In the genomic region with DNA sequence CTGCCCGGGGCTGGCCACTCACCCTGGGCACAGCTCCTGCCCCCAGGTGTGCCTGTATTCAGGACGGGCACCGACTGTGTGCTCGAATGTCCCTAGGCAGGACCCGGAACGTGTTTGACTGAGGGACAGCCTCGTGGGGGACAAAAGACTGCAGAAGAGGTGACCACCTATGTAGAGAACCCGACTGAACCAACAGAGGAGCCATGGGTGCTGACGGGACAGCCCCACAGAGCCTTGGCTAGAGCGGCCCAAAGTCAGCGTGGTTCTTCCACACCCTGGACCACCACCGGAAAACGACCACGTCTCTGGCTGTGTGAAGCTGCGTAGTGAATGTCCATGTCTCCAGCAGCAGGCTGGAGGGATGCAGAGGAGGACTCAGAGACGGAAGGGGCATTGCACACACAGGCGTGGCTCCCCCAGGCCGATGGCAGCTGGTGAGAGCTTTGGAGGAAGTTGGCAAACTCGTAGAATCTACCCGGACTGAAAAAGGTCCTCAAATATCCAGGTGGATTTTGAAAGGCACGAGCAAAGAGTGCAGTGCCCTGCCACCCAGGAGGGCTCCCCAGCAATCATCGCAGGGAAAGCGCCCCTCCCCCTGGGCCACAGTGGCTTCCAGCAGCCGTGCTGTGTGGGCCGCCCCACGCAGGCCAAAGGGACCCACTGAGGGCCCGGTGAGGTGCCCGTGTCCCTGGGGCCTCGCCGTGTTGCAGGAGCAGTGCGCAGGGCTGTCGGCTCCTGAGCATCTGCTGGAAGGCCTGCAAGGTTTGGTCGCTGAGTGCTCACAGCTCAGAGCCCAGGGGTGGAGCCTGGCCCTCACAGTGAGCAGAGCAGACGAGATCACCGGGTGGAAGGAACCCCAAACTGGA, we compare ENCODE assay signal across 22 cellular contexts. TPM values are rescaled to one million over a fixed set of nuclear protein-coding genes. Genes with fewer than 3 reads are reported as not detected.
A peak's percentile ranks its signal among the peaks of the same experiment; 100 is the strongest.
DNase-seq lines count a peak whose midpoint lies in the region; TF ChIP-seq lines count a peak whose summit lies in the region.
"Had no signal": no experiment of that assay in that cellular context is flagged by ENCODE, and none has a peak within 500 bp of the region (broad histone marks: within the 10 kb centered on the region; RNA-seq: fewer than 3 reads in every experiment).

No MANE protein-coding gene starts in this region.

- no peak for TF ChIP-seq CTCF in H9 (conservative IDR thresholded peaks at IDR 0.05)
- TF ChIP-seq CTCF in progenitor cell of endocrine pancreas (IDR thresholded peaks at IDR 0.05; ENCODE audit: unreplicated experiment) = no peak
- no peak for TF ChIP-seq CTCF in OCI-LY7 (conservative IDR thresholded peaks at IDR 0.05; ENCODE audit: low read length)

- H2AK5ac ChIP-seq in H9 (ENCODE audit: insufficient read length, low read length) = no peak overlapping the region

- POLR2A ChIA-PET in OCI-LY7 (lab: Charles Lee) = no interaction called here

- H3K23ac ChIP-seq in H9 (ENCODE audit: insufficient read length, low read depth, low read length) = no peak overlapping the region

- H2BK20ac ChIP-seq in H9 (ENCODE audit: low read depth, low read length, poor library complexity, severe bottlenecking) = no peak overlapping the region

- DNase-seq in activated naive CD4-positive, alpha-beta T cell treated with anti-CD3 and anti-CD28 coated beads for 36 hours = peak; percentile 1
- no peak for DNase-seq in activated naive CD4-positive, alpha-beta T cell treated with Interleukin-2 at 50 U/mL for 16 hours
- DNase-seq in H9 (peak; percentile 23), iPS-NIHi11 (ENCODE audit: low spot score) (peak; percentile 5), progenitor cell of endocrine pancreas (ENCODE audit: low spot score, unreplicated experiment) (peak; percentile 8), NOMO-1 treated with DMSO at 0.1 percent for 48 hours (lab: John Stamatoyannopoulos, UW; ENCODE audit: unreplicated experiment) (no peak), NCI-H345 (lab: John Stamatoyannopoulos, UW) (no peak), OCI-LY7 (ENCODE audit: low spot score) (no peak)
- DNase-seq: ACHN; activated CD4-positive, alpha-beta T cell treated with anti-CD3 and anti-CD28 coated beads, Interleukin-2, amount 50 U/mL, for 1 hour; activated T-cell treated with anti-CD3 and anti-CD28 coated beads for 4 hours; effector CD4-positive, alpha-beta T cell; GM23248; immature natural killer cell; NCI-H1436; RPMI8226; SW 1271 had no signal

- H2BK5ac ChIP-seq in H9 (ENCODE audit: insufficient read length, low read length) = no peak overlapping the region

- no peaks in the 10 kb centered on the region for H3K36me3 Mint-ChIP-seq in activated naive CD4-positive, alpha-beta T cell treated with anti-CD3 and anti-CD28 coated beads for 36 hours (ENCODE audit: low read depth)
- H3K36me3 Mint-ChIP-seq in H9 (ENCODE audit: insufficient read depth in 1 of 3, low read depth in 3 of 3) (no peaks in the 10 kb centered on the region; a peak in 2 of 7 replicates), progenitor cell of endocrine pancreas (ENCODE audit: insufficient read depth) (no peaks in the 10 kb centered on the region)
- H3K36me3 Mint-ChIP-seq: immature natural killer cell had no signal

- no peak overlapping the region for H3K27ac Mint-ChIP-seq in activated naive CD4-positive, alpha-beta T cell treated with anti-CD3 and anti-CD28 coated beads for 36 hours
- no peak overlapping the region; a peak in 1 of 7 replicates for H3K27ac Mint-ChIP-seq in H9
- H3K27ac Mint-ChIP-seq in progenitor cell of endocrine pancreas = no peak overlapping the region
- H3K27ac Mint-ChIP-seq: CD4-positive, alpha-beta T cell; immature natural killer cell; nephron; stimulated activated naive CD8-positive, alpha-beta T cell treated with anti-CD3 and anti-CD28 coated beads, Interleukin-15, Interleukin-2, amounts not matched to agents 100 ng/mL and 50 ng/mL, for 24 hours had no signal

- H2BK120ac ChIP-seq in H9 (ENCODE audit: low read depth, low read length, poor library complexity, severe bottlenecking) = no peak overlapping the region

- H3K4me2 ChIP-seq in H9 (ENCODE audit: insufficient read depth, insufficient read length, low read length) (no peak overlapping the region), OCI-LY7 (ENCODE audit: low read length) (no peak overlapping the region)

- H2AFZ ChIP-seq in H9 (ENCODE audit: low read length) = no peak overlapping the region
- no peak overlapping the region for H2AFZ ChIP-seq in OCI-LY7 (ENCODE audit: low read length)
- H2AFZ ChIP-seq: GM23248 had no signal

- H3K27me3 Mint-ChIP-seq in activated naive CD4-positive, alpha-beta T cell treated with anti-CD3 and anti-CD28 coated beads for 36 hours (ENCODE audit: low read depth) = no peaks in the 10 kb centered on the region
- H3K27me3 Mint-ChIP-seq in H9 (ENCODE audit: low read depth) (peaks cover 17% of the 10 kb centered on the region), progenitor cell of endocrine pancreas (peaks cover 11% of the 10 kb centered on the region)

- H3K4me3 Mint-ChIP-seq in activated naive CD4-positive, alpha-beta T cell treated with anti-CD3 and anti-CD28 coated beads for 36 hours = no peak overlapping the region
- H3K4me3 Mint-ChIP-seq in H9 = no peak overlapping the region
- H3K4me3 Mint-ChIP-seq in progenitor cell of endocrine pancreas (ENCODE audit: low read depth) = no peak overlapping the region
- H3K4me3 Mint-ChIP-seq: CD4-positive, alpha-beta T cell; immature natural killer cell; nephron; stimulated activated naive CD8-positive, alpha-beta T cell treated with anti-CD3 and anti-CD28 coated beads, Interleukin-15, Interleukin-2, amounts not matched to agents 100 ng/mL and 50 ng/mL, for 24 hours had no signal

- no peaks in the 10 kb centered on the region for H3K79me2 ChIP-seq in H9 (ENCODE audit: insufficient read depth, low read length)
- H3K79me2 ChIP-seq in OCI-LY7 (ENCODE audit: insufficient read depth, low read depth, low read length) = no peaks in the 10 kb centered on the region

- no peak overlapping the region for H2BK12ac ChIP-seq in H9 (ENCODE audit: insufficient read length, low read depth, low read length)

- H3K79me1 ChIP-seq in H9 (ENCODE audit: insufficient read depth, low read depth, low read length, poor library complexity, severe bottlenecking) = no peaks in the 10 kb centered on the region

- CTCF ChIA-PET in activated naive CD4-positive, alpha-beta T cell treated with anti-CD3 and anti-CD28 coated beads for 36 hours (lab: Charles Lee) = interaction anchor here (0.7 to 1.3 kb wide), 2 partner anchors 283 to 369 kb away, joined by 3 to 8 read pairs; no protein-coding TSS in a partner anchor
- CTCF ChIA-PET in OCI-LY7 (lab: Charles Lee; ENCODE audit: unreplicated experiment) = no interaction called here

- no peak overlapping the region for H3K4me3 ChIP-seq in OCI-LY7 (ENCODE audit: low read depth, low read length, poor library complexity, severe bottlenecking)
- H3K4me3 ChIP-seq: GM23248 had no signal

- no peaks in the 10 kb centered on the region for H3K36me3 ChIP-seq in OCI-LY7 (ENCODE audit: insufficient read depth, low read length)

- H3K9ac ChIP-seq in H9 (ENCODE audit: extremely low read depth, insufficient read length, low read length) = no peak overlapping the region
- H3K9ac ChIP-seq: GM23248 had no signal

- H3K23me2 ChIP-seq in H9 (ENCODE audit: insufficient read length, low read depth, low read length, poor library complexity, severe bottlenecking) = no peaks in the 10 kb centered on the region

- H4K20me1 ChIP-seq in H9 (ENCODE audit: control insufficient read depth, insufficient read depth, insufficient read length) = no peaks in the 10 kb centered on the region
- H4K20me1 ChIP-seq in OCI-LY7 (ENCODE audit: insufficient read depth, low read length) = no peaks in the 10 kb centered on the region

- H3K4me1 Mint-ChIP-seq in activated naive CD4-positive, alpha-beta T cell treated with anti-CD3 and anti-CD28 coated beads for 36 hours (ENCODE audit: low read depth) = no peaks in the 10 kb centered on the region
- H3K4me1 Mint-ChIP-seq in H9 (no peaks in the 10 kb centered on the region), progenitor cell of endocrine pancreas (ENCODE audit: low read depth) (no peaks in the 10 kb centered on the region)
- H3K4me1 Mint-ChIP-seq: immature natural killer cell, nephron had no signal

- H3K4ac ChIP-seq in H9 (ENCODE audit: low read depth, low read length) = no peak overlapping the region

- H2BK15ac ChIP-seq in H9 (ENCODE audit: low read depth, low read length) = no peak overlapping the region

- H3K9me2 ChIP-seq in OCI-LY7 (ENCODE audit: insufficient read depth, low read length) = no peaks in the 10 kb centered on the region

- no CpG with 5 or more reads among the region's 35 CpGs for WGBS in H9 (ENCODE audit: extremely low coverage, insufficient read length, low lambda C conversion rate)

- H4K5ac ChIP-seq in H9 (ENCODE audit: insufficient read length, low read depth, low read length) = no peak overlapping the region

- no peak overlapping the region for H3K56ac ChIP-seq in H9 (ENCODE audit: insufficient read length, low read depth, low read length)

- intact Hi-C loops in activated naive CD4-positive, alpha-beta T cell treated with anti-CD3 and anti-CD28 coated beads for 36 hours (cut with micrococcal nuclease) = no loop called here
- intact Hi-C loops in OCI-LY7 (cut with micrococcal nuclease; ENCODE audit: unreplicated experiment) = loop anchor here (10.0 kb wide), 1 partner anchor 369 kb away; a partner anchor contains a TSS

- no peaks in the 10 kb centered on the region for H3K27me3 ChIP-seq in H9 (ENCODE audit: insufficient read depth, low read length)

- no peak overlapping the region for H4K8ac ChIP-seq in H9 (replicated peaks; ENCODE audit: insufficient read length, low read depth, low read length)

- H3K27ac ChIP-seq in H9 (ENCODE audit: insufficient read length, low read depth, low read length) = no peak overlapping the region
- H3K27ac ChIP-seq in OCI-LY7 (ENCODE audit: low read depth, low read length, poor library complexity, severe bottlenecking) = no peak overlapping the region
- H3K27ac ChIP-seq: GM23248 had no signal

- no TSS peak for BruUV-seq in OCI-LY7 (replicated peaks; lab: Mats Ljungman, UMichigan)

- H3K9me3 Mint-ChIP-seq in activated naive CD4-positive, alpha-beta T cell treated with anti-CD3 and anti-CD28 coated beads for 36 hours = no peaks in the 10 kb centered on the region
- H3K9me3 Mint-ChIP-seq in H9 = peaks cover 12% of the 10 kb centered on the region in 2 experiments
- peaks cover 5% of the 10 kb centered on the region for H3K9me3 Mint-ChIP-seq in progenitor cell of endocrine pancreas (ENCODE audit: low read depth)
- H3K9me3 Mint-ChIP-seq: CD4-positive, alpha-beta T cell had no signal

- no peak overlapping the region for H3K14ac ChIP-seq in H9 (ENCODE audit: insufficient read depth, low read length)

- H3K4me1 ChIP-seq in H9 (ENCODE audit: insufficient read depth, low read length) (no peaks in the 10 kb centered on the region), OCI-LY7 (ENCODE audit: insufficient read depth, low read length, poor library complexity, severe bottlenecking) (no peaks in the 10 kb centered on the region)

- H3T11ph ChIP-seq in H9 (ENCODE audit: low read length) = no peak overlapping the region

- H3K18ac ChIP-seq in H9 (ENCODE audit: insufficient read length, low read depth, low read length) = no peak overlapping the region

- H3K9me3 ChIP-seq in H9 (ENCODE audit: control insufficient read depth, low read depth, low read length) = peaks cover 3% of the 10 kb centered on the region
- no peaks in the 10 kb centered on the region for H3K9me3 ChIP-seq in OCI-LY7 (ENCODE audit: low read length)

- H4K91ac ChIP-seq in H9 (ENCODE audit: insufficient read length, low read depth, low read length) = no peak overlapping the region

RNA-seq across cellular contexts. Expression of a gene that starts 17.5 kb away (rescaled TPM):
- total RNA-seq in activated naive CD4-positive, alpha-beta T cell treated with anti-CD3 and anti-CD28 coated beads for 36 hours = not detected
- total RNA-seq in H9 (2021) = 0.02 TPM in 1 of 2 replicates, not detected in the other
- not detected in 2 replicates for total RNA-seq in progenitor cell of endocrine pancreas
- under 0.01 TPM in 1 of 2 replicates, not detected in the other for total RNA-seq in OCI-LY7 (2014; rRNA removed; shearing (Covaris generic))
- 0.02 TPM in 1 of 2 replicates, not detected in the other for total RNA-seq in OCI-LY7 (2022)
- total RNA-seq: CD4-positive, alpha-beta T cell; GM23248; renal cortical epithelial cell; ureter had no signal

RNA-seq across cellular contexts. Expression of a gene that starts 47.6 kb away (rescaled TPM):
- total RNA-seq in activated naive CD4-positive, alpha-beta T cell treated with anti-CD3 and anti-CD28 coated beads for 36 hours = not detected
- total RNA-seq in H9 (2021) (not detected in 2 replicates), progenitor cell of endocrine pancreas (0.02 TPM in 1 of 2 replicates, not detected in the other), OCI-LY7 (2022) (not detected in 2 replicates)
- total RNA-seq in OCI-LY7 (2014; rRNA removed; shearing (Covaris generic)) = not detected in 2 replicates
- total RNA-seq: CD4-positive, alpha-beta T cell; GM23248; renal cortical epithelial cell; ureter had no signal

Comparison
In these comparisons a context has a peak if more than half of its experiments do, and no peak if none do; other contexts are left out.
1. DNase-seq: peak in activated naive CD4-positive, alpha-beta T cell treated with anti-CD3 and anti-CD28 coated beads for 36 hours (single experiment), H9 (single experiment), iPS-NIHi11 (single experiment) and progenitor cell of endocrine pancreas (single experiment); none in activated naive CD4-positive, alpha-beta T cell treated with Interleukin-2 at 50 U/mL for 16 hours (single experiment), NOMO-1 treated with DMSO at 0.1 percent for 48 hours (single experiment), NCI-H345 (single experiment) and OCI-LY7 (single experiment).